ENCODE assay signal across 2 cellular contexts in genomic region chr2:27878825-27879224, GRCh38.
TF ChIP-seq lines count a peak whose summit lies in the region.

No MANE protein-coding gene starts in this region.

TF ChIP-seq in A549, 52 proteins besides CTCF, POLR2A, EP300 and RAD21 (continued from another document):
- TF ChIP-seq ELK1 (IDR thresholded peaks at IDR 0.05; ENCODE audit: low read depth, low read length), result no peak
- no peak for TF ChIP-seq HEYL (CRISPR knock-in tag; IDR thresholded peaks at IDR 0.05)
- TF ChIP-seq JUNB (IDR thresholded peaks at IDR 0.05), result no peak
- no peak for TF ChIP-seq NR3C1 (IDR thresholded peaks at IDR 0.05)

TF ChIP-seq in IMR-90, 13 proteins besides CTCF, POLR2A, EP300 and RAD21 (continued from another document):
- TF ChIP-seq ELK1 (IDR thresholded peaks at IDR 0.05; ENCODE audit: borderline replicate concordance, low read depth, low read length), result no peak
- TF ChIP-seq MXI1 (IDR thresholded peaks at IDR 0.05; ENCODE audit: borderline replicate concordance, low read depth, low read length), result no peak
